In genomic region chr14:102319351-102320032, GRCh38 we compare ENCODE assay signal across 1 cellular context.
TF ChIP-seq lines count a peak whose summit lies in the region.

TSS of gene ZNF839 (plus strand) at chr14:102319746. CDS start at chr14:102319766, 20 bp downstream.

TF ChIP-seq in HEK293, 187 proteins besides CTCF, POLR2A, EP300 and RAD21 (continued from another document and continues in another):
- TF ChIP-seq ZBTB6 (tag by site-specific recombination; IDR thresholded peaks at IDR 0.05) (no peak), TSHZ1 (tag by site-specific recombination; IDR thresholded peaks at IDR 0.05; ENCODE audit: borderline replicate concordance) (no peak), ZNF114 (tag by site-specific recombination; IDR thresholded peaks at IDR 0.05) (no peak), MYNN (tag by site-specific recombination; IDR thresholded peaks at IDR 0.05; ENCODE audit: borderline replicate concordance) (no peak), ZNF354C (tag by site-specific recombination; IDR thresholded peaks at IDR 0.05; ENCODE audit: borderline replicate concordance, low read depth) (no peak), GLI4 (tag by site-specific recombination; IDR thresholded peaks at IDR 0.05) (no peak), IKZF3 (tag by site-specific recombination; IDR thresholded peaks at IDR 0.05) (peak; percentile 67; the same call in 1 of the 2 replicates), SP7 (tag by site-specific recombination; IDR thresholded peaks at IDR 0.05) (peak; percentile 74), ZNF302 (tag by site-specific recombination; IDR thresholded peaks at IDR 0.05; ENCODE audit: low read depth) (no peak), ZNF266 (tag by site-specific recombination; IDR thresholded peaks at IDR 0.05; ENCODE audit: low read depth) (no peak), ZNF624 (tag by site-specific recombination; IDR thresholded peaks at IDR 0.05) (no peak), KLF1 (tag by site-specific recombination; IDR thresholded peaks at IDR 0.05) (peak; percentile 53; the same call in 1 of the 2 replicates), PATZ1 (tag by site-specific recombination; IDR thresholded peaks at IDR 0.05) (peak; percentile 69), FEZF1 (tag by site-specific recombination; IDR thresholded peaks at IDR 0.05) (no peak), ZNF184 (tag by site-specific recombination; IDR thresholded peaks at IDR 0.05) (peak; percentile 56; the same call in 1 of the 2 replicates), ZSCAN23 (tag by site-specific recombination; IDR thresholded peaks at IDR 0.05) (peak; percentile 46; the same call in 1 of the 2 replicates), GFI1B (tag by site-specific recombination; IDR thresholded peaks at IDR 0.05) (no peak), ZNF600 (tag by site-specific recombination; IDR thresholded peaks at IDR 0.05) (no peak; the same call in none of the 2 replicates), TCF7L2 (IDR thresholded peaks at IDR 0.05; ENCODE audit: borderline replicate concordance, low read depth, low read length) (no peak), KLF8 (tag by site-specific recombination; IDR thresholded peaks at IDR 0.05) (peak; percentile 88), ZNF16 (tag by site-specific recombination; IDR thresholded peaks at IDR 0.05; ENCODE audit: low read depth) (no peak), ZXDB (tag by site-specific recombination; IDR thresholded peaks at IDR 0.05) (peak; percentile 82), SCRT2 (tag by site-specific recombination; IDR thresholded peaks at IDR 0.05) (no peak), ZNF211 (tag by site-specific recombination; IDR thresholded peaks at IDR 0.05; ENCODE audit: low read depth) (no peak), MZF1 (tag by site-specific recombination; IDR thresholded peaks at IDR 0.05; ENCODE audit: borderline replicate concordance) (no peak), YY1 (tag by site-specific recombination; IDR thresholded peaks at IDR 0.05) (peak; percentile 86), ZNF701 (tag by site-specific recombination; IDR thresholded peaks at IDR 0.05) (no peak), ZNF843 (tag by site-specific recombination; IDR thresholded peaks at IDR 0.05) (0 out of 2 replicates have a peak, but pooled peaks have one; percentile 31), ZFP69B (tag by site-specific recombination; IDR thresholded peaks at IDR 0.05) (peak; percentile 56), ZNF202 (tag by site-specific recombination; IDR thresholded peaks at IDR 0.05; ENCODE audit: borderline replicate concordance) (no peak), ZNF785 (tag by site-specific recombination; IDR thresholded peaks at IDR 0.05) (no peak), ZBTB8A (tag by site-specific recombination; IDR thresholded peaks at IDR 0.05) (no peak; the same call in 1 of the 2 replicates), ZNF157 (tag by site-specific recombination; IDR thresholded peaks at IDR 0.05) (no peak), ZNF2 (tag by site-specific recombination; IDR thresholded peaks at IDR 0.05) (peak; percentile 67; the same call in 1 of the 2 replicates), ZNF558 (tag by site-specific recombination; IDR thresholded peaks at IDR 0.05) (peak; percentile 36; the same call in 1 of the 2 replicates), ZEB2 (tag by site-specific recombination; IDR thresholded peaks at IDR 0.05) (peak; percentile 83), ZNF776 (tag by site-specific recombination; IDR thresholded peaks at IDR 0.05; ENCODE audit: borderline replicate concordance) (no peak), HOXD13 (CRISPR knock-in tag; IDR thresholded peaks at IDR 0.05; ENCODE audit: borderline replicate concordance) (no peak), ZFP37 (tag by site-specific recombination; IDR thresholded peaks at IDR 0.05) (no peak), ZNF112 (tag by site-specific recombination; IDR thresholded peaks at IDR 0.05) (no peak), ZFP41 (tag by site-specific recombination; IDR thresholded peaks at IDR 0.05; ENCODE audit: borderline replicate concordance) (no peak), ZNF629 (tag by site-specific recombination; IDR thresholded peaks at IDR 0.05) (peak; percentile 98), ZNF175 (tag by site-specific recombination; IDR thresholded peaks at IDR 0.05) (no peak), ZNF449 (tag by site-specific recombination; IDR thresholded peaks at IDR 0.05) (no peak), ZNF24 (tag by site-specific recombination; IDR thresholded peaks at IDR 0.05) (0 out of 2 replicates have a peak, but pooled peaks have one; percentile 43), ZNF621 (tag by site-specific recombination; IDR thresholded peaks at IDR 0.05) (no peak), ZNF10 (tag by site-specific recombination; IDR thresholded peaks at IDR 0.05) (no peak), WT1 (tag by site-specific recombination; IDR thresholded peaks at IDR 0.05) (no peak)
- TF ChIP-seq, protein P1, sequence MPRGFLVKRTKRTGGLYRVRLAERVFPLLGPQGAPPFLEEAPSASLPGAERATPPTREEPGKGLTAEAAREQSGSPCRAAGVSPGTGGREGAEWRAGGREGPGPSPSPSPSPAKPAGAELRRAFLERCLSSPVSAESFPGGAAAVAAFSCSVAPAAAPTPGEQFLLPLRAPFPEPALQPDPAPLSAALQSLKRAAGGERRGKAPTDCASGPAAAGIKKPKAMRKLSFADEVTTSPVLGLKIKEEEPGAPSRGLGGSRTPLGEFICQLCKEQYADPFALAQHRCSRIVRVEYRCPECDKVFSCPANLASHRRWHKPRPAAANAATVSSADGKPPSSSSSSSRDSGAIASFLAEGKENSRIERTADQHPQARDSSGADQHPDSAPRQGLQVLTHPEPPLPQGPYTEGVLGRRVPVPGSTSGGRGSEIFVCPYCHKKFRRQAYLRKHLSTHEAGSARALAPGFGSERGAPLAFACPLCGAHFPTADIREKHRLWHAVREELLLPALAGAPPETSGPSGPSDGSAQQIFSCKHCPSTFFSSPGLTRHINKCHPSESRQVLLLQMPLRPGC (tag by site-specific recombination; IDR thresholded peaks at IDR 0.05), result 0 out of 2 replicates have a peak, but pooled peaks have one; percentile 52
- TF ChIP-seq, protein P2, sequence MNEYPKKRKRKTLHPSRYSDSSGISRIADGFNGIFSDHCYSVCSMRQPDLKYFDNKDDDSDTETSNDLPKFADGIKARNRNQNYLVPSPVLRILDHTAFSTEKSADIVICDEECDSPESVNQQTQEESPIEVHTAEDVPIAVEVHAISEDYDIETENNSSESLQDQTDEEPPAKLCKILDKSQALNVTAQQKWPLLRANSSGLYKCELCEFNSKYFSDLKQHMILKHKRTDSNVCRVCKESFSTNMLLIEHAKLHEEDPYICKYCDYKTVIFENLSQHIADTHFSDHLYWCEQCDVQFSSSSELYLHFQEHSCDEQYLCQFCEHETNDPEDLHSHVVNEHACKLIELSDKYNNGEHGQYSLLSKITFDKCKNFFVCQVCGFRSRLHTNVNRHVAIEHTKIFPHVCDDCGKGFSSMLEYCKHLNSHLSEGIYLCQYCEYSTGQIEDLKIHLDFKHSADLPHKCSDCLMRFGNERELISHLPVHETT (tag by site-specific recombination; IDR thresholded peaks at IDR 0.05), result peak; percentile 62; the same call in 1 of the 2 replicates
- TF ChIP-seq, protein P3, sequence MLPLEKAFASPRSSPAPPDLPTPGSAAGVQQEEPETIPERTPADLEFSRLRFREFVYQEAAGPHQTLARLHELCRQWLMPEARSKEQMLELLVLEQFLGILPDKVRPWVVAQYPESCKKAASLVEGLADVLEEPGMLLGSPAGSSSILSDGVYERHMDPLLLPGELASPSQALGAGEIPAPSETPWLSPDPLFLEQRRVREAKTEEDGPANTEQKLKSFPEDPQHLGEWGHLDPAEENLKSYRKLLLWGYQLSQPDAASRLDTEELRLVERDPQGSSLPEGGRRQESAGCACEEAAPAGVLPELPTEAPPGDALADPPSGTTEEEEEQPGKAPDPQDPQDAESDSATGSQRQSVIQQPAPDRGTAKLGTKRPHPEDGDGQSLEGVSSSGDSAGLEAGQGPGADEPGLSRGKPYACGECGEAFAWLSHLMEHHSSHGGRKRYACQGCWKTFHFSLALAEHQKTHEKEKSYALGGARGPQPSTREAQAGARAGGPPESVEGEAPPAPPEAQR (tag by site-specific recombination; IDR thresholded peaks at IDR 0.05), result no peak; the same call in 1 of the 2 replicates
- TF ChIP-seq, protein P4, sequence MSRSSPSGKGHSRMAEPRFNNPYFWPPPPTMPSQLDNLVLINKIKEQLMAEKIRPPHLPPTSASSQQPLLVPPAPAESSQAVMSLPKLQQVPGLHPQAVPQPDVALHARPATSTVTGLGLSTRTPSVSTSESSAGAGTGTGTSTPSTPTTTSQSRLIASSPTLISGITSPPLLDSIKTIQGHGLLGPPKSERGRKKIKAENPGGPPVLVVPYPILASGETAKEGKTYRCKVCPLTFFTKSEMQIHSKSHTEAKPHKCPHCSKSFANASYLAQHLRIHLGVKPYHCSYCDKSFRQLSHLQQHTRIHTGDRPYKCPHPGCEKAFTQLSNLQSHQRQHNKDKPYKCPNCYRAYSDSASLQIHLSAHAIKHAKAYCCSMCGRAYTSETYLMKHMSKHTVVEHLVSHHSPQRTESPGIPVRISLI (tag by site-specific recombination; IDR thresholded peaks at IDR 0.05), result no peak
- TF ChIP-seq, protein P5, sequence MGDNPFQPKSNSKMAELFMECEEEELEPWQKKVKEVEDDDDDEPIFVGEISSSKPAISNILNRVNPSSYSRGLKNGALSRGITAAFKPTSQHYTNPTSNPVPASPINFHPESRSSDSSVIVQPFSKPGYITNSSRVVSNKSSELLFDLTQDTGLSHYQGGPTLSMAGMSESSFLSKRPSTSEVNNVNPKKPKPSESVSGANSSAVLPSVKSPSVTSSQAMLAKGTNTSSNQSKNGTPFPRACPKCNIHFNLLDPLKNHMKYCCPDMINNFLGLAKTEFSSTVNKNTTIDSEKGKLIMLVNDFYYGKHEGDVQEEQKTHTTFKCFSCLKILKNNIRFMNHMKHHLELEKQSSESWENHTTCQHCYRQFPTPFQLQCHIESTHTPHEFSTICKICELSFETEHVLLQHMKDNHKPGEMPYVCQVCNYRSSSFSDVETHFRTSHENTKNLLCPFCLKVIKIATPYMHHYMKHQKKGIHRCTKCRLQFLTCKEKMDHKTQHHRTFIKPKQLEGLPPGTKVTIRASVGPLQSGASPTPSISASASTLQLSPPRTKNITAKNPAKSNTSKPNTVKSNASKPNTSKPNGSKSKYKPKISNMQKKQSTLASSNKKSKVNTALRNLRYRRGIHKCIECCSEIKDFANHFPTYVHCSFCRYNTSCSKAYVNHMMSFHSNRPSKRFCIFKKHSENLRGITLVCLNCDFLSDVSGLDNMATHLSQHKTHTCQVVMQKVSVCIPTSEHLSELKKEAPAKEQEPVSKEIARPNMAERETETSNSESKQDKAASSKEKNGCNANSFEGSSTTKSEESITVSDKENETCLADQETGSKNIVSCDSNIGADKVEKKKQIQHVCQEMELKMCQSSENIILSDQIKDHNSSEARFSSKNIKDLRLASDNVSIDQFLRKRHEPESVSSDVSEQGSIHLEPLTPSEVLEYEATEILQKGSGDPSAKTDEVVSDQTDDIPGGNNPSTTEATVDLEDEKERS (tag by site-specific recombination; IDR thresholded peaks at IDR 0.05), result no peak
